ENCODE assay signal across 1 cellular context in the genomic region with DNA sequence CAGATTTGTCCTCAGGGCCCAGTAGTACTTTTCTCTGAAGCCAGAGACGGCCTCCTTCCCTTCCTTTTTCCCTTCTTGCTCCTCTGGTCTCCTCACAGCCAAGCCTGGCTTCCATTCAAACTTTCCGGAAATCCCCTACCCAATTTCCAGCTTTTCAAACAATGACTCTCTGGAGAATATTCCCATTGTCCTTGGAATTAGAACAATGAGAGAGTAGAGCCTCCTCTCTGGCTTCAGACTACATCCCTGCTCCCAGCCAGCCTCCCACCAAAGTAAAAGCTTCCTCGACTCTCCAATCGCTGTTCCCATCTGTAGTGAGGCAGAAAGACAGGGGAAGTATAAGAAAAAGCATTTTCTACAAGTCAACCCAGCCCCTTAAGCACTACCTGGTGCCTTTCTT.
TF ChIP-seq lines count a peak whose summit lies in the region.

No MANE protein-coding gene starts in this region.

TF ChIP-seq in GM23338, 12 proteins besides CTCF, POLR2A, EP300 and RAD21 (continued from another document):
- no peak for TF ChIP-seq EZH2 (IDR thresholded peaks at IDR 0.05; ENCODE audit: low read depth, unreplicated experiment)
- TF ChIP-seq STAT1 (IDR thresholded peaks at IDR 0.05; ENCODE audit: unreplicated experiment), result no peak
- TF ChIP-seq EZH2phosphoT487 (IDR thresholded peaks at IDR 0.05; ENCODE audit: unreplicated experiment), result no peak
- no peak for TF ChIP-seq JUNB (IDR thresholded peaks at IDR 0.05; ENCODE audit: unreplicated experiment)
- TF ChIP-seq, protein P1, sequence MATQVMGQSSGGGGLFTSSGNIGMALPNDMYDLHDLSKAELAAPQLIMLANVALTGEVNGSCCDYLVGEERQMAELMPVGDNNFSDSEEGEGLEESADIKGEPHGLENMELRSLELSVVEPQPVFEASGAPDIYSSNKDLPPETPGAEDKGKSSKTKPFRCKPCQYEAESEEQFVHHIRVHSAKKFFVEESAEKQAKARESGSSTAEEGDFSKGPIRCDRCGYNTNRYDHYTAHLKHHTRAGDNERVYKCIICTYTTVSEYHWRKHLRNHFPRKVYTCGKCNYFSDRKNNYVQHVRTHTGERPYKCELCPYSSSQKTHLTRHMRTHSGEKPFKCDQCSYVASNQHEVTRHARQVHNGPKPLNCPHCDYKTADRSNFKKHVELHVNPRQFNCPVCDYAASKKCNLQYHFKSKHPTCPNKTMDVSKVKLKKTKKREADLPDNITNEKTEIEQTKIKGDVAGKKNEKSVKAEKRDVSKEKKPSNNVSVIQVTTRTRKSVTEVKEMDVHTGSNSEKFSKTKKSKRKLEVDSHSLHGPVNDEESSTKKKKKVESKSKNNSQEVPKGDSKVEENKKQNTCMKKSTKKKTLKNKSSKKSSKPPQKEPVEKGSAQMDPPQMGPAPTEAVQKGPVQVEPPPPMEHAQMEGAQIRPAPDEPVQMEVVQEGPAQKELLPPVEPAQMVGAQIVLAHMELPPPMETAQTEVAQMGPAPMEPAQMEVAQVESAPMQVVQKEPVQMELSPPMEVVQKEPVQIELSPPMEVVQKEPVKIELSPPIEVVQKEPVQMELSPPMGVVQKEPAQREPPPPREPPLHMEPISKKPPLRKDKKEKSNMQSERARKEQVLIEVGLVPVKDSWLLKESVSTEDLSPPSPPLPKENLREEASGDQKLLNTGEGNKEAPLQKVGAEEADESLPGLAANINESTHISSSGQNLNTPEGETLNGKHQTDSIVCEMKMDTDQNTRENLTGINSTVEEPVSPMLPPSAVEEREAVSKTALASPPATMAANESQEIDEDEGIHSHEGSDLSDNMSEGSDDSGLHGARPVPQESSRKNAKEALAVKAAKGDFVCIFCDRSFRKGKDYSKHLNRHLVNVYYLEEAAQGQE (IDR thresholded peaks at IDR 0.05; ENCODE audit: unreplicated experiment), result no peak
- TF ChIP-seq CREB1 (CRISPR knock-in tag; IDR thresholded peaks at IDR 0.05; ENCODE audit: low read depth), result no peak
- TF ChIP-seq POLR2AphosphoS5 (IDR thresholded peaks at IDR 0.05; ENCODE audit: low read depth), result no peak
- no peak for TF ChIP-seq ZNF114 (CRISPR knock-in tag; IDR thresholded peaks at IDR 0.05)
- TF ChIP-seq, protein P2, sequence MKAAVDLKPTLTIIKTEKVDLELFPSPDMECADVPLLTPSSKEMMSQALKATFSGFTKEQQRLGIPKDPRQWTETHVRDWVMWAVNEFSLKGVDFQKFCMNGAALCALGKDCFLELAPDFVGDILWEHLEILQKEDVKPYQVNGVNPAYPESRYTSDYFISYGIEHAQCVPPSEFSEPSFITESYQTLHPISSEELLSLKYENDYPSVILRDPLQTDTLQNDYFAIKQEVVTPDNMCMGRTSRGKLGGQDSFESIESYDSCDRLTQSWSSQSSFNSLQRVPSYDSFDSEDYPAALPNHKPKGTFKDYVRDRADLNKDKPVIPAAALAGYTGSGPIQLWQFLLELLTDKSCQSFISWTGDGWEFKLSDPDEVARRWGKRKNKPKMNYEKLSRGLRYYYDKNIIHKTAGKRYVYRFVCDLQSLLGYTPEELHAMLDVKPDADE (IDR thresholded peaks at IDR 0.05), result no peak
- TF ChIP-seq, protein P3, sequence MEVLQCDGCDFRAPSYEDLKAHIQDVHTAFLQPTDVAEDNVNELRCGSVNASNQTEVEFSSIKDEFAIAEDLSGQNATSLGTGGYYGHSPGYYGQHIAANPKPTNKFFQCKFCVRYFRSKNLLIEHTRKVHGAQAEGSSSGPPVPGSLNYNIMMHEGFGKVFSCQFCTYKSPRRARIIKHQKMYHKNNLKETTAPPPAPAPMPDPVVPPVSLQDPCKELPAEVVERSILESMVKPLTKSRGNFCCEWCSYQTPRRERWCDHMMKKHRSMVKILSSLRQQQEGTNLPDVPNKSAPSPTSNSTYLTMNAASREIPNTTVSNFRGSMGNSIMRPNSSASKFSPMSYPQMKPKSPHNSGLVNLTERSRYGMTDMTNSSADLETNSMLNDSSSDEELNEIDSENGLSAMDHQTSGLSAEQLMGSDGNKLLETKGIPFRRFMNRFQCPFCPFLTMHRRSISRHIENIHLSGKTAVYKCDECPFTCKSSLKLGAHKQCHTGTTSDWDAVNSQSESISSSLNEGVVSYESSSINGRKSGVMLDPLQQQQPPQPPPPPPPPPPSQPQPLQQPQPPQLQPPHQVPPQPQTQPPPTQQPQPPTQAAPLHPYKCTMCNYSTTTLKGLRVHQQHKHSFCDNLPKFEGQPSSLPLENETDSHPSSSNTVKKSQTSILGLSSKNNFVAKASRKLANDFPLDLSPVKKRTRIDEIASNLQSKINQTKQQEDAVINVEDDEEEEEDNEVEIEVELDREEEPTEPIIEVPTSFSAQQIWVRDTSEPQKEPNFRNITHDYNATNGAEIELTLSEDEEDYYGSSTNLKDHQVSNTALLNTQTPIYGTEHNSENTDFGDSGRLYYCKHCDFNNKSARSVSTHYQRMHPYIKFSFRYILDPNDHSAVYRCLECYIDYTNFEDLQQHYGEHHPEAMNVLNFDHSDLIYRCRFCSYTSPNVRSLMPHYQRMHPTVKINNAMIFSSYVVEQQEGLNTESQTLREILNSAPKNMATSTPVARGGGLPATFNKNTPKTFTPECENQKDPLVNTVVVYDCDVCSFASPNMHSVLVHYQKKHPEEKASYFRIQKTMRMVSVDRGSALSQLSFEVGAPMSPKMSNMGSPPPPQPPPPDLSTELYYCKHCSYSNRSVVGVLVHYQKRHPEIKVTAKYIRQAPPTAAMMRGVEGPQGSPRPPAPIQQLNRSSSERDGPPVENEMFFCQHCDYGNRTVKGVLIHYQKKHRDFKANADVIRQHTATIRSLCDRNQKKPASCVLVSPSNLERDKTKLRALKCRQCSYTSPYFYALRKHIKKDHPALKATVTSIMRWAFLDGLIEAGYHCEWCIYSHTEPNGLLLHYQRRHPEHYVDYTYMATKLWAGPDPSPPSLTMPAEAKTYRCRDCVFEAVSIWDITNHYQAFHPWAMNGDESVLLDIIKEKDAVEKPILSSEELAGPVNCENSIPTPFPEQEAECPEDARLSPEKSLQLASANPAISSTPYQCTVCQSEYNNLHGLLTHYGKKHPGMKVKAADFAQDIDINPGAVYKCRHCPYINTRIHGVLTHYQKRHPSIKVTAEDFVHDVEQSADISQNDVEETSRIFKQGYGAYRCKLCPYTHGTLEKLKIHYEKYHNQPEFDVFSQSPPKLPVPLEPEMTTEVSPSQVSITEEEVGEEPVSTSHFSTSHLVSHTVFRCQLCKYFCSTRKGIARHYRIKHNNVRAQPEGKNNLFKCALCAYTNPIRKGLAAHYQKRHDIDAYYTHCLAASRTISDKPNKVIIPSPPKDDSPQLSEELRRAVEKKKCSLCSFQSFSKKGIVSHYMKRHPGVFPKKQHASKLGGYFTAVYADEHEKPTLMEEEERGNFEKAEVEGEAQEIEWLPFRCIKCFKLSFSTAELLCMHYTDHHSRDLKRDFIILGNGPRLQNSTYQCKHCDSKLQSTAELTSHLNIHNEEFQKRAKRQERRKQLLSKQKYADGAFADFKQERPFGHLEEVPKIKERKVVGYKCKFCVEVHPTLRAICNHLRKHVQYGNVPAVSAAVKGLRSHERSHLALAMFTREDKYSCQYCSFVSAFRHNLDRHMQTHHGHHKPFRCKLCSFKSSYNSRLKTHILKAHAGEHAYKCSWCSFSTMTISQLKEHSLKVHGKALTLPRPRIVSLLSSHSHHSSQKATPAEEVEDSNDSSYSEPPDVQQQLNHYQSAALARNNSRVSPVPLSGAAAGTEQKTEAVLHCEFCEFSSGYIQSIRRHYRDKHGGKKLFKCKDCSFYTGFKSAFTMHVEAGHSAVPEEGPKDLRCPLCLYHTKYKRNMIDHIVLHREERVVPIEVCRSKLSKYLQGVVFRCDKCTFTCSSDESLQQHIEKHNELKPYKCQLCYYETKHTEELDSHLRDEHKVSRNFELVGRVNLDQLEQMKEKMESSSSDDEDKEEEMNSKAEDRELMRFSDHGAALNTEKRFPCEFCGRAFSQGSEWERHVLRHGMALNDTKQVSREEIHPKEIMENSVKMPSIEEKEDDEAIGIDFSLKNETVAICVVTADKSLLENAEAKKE (CRISPR knock-in tag; IDR thresholded peaks at IDR 0.05), result no peak
